In the genomic region with DNA sequence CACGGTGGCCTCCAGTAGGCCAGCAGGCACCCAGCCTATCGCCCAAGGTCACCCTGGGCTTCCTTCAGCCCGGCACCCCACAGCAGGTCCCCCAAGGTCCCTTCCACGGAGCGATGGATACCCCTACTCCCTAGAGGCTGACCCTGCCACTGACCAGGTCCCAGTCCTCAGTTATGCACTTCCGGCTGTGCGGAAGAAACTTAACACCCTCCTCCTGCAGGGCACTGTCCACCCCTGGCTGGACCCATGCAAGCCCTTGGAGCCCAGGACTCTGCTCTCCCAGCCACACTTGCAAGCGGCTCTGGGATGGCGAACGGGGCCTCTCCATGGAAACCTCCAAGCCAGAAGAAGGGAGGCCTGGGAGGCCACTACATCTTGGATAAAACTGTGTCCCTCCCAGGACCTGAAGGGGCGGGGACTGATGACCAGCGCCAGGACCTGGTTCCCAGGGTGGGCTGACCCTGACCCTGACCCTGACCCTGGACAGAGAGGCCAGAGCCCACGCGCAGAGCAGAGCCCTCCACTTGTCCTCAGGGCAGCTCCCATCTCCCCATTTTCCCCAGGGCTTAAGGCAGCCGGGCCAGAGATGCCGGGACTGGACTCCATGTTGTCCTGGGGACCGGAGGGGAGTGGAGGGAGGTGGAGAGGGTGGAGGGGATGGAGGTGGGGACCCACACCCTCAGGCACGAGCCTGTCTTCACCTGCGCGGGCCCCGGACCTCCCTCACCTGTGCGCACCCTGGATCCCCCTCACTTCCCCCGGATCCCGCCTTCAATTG, we compare ENCODE assay signal across 8 cellular contexts. TPM values are rescaled to one million over a fixed set of nuclear protein-coding genes. Genes with fewer than 3 reads are reported as not detected.
DNase-seq lines count a peak whose midpoint lies in the region; ATAC-seq and TF ChIP-seq lines count a peak whose summit lies in the region.

No MANE protein-coding gene starts in this region.

- peaks cover 20% of the 10 kb centered on the region for H3K27me3 Mint-ChIP-seq in H9 (ENCODE audit: low read depth)

- H3K4me1 ChIP-seq in H9 (ENCODE audit: insufficient read depth, low read length) (no peaks in the 10 kb centered on the region; the same call in 1 of the 2 replicates), right cardiac atrium (ENCODE audit: control insufficient read depth, insufficient read depth, low read length) (peaks cover 2% of the 10 kb centered on the region)

- no peaks in the 10 kb centered on the region for H3K9me3 ChIP-seq in H9 (ENCODE audit: control insufficient read depth, low read depth, low read length)
- H3K9me3 ChIP-seq in WERI-Rb-1 (ENCODE audit: severe bottlenecking) = peaks cover 4% of the 10 kb centered on the region
- no peaks in the 10 kb centered on the region for H3K9me3 ChIP-seq in right cardiac atrium (ENCODE audit: control insufficient read depth, low read length)

- H3K4me1 Mint-ChIP-seq in H9 = peaks cover 15% of the 10 kb centered on the region in 2 experiments

- H3K9ac ChIP-seq in H9 (ENCODE audit: extremely low read depth, insufficient read length, low read length) = peak overlapping the region; percentile 9

- no peak overlapping the region for H3K18ac ChIP-seq in H9 (ENCODE audit: insufficient read length, low read depth, low read length)

- H3K79me2 ChIP-seq in H9 (ENCODE audit: insufficient read depth, low read length) = no peaks in the 10 kb centered on the region

- no peak overlapping the region for H3K27ac Mint-ChIP-seq in H9

- peak overlapping the region; percentile 80 for H3K4me2 ChIP-seq in H9 (ENCODE audit: insufficient read depth, insufficient read length, low read length)

- H2AFZ ChIP-seq in H9 (ENCODE audit: low read length) = no peak overlapping the region

- no peak overlapping the region for H2BK20ac ChIP-seq in H9 (ENCODE audit: low read depth, low read length, poor library complexity, severe bottlenecking)

- peaks cover 4 to 17% (median 13%) of the 10 kb centered on the region in 3 experiments for H3K36me3 Mint-ChIP-seq in H9 (ENCODE audit: insufficient read depth in 1 of 3, low read depth in 3 of 3)

- peak; percentile 2 to 4 for ATAC-seq in right cardiac atrium
- no peak for ATAC-seq in activated CD4-positive, CD25-positive, alpha-beta regulatory T cell treated with anti-CD3 and anti-CD28 coated beads, Interleukin-2, amount 50 U/mL, for 24 hours

- no peak overlapping the region for H2BK120ac ChIP-seq in H9 (ENCODE audit: low read depth, low read length, poor library complexity, severe bottlenecking)

- peaks cover 14% of the 10 kb centered on the region for H3K23me2 ChIP-seq in H9 (ENCODE audit: insufficient read length, low read depth, low read length, poor library complexity, severe bottlenecking)

- intact Hi-C loops in right cardiac atrium (cut with DNase I) = no loop called here

- H2BK5ac ChIP-seq in H9 (ENCODE audit: insufficient read length, low read length) = no peak overlapping the region

- H4K5ac ChIP-seq in H9 (ENCODE audit: insufficient read length, low read depth, low read length) = no peak overlapping the region

- H3T11ph ChIP-seq in H9 (ENCODE audit: low read length) = no peak overlapping the region

- H3K27ac ChIP-seq in H9 (ENCODE audit: insufficient read length, low read depth, low read length) = no peak overlapping the region
- H3K27ac ChIP-seq in WERI-Rb-1 = peak overlapping the region; percentile 76
- no peak overlapping the region for H3K27ac ChIP-seq in right cardiac atrium (ENCODE audit: low read length)
- peak overlapping the region in 19 of 21 experiments; percentile 7 to 86 (median 63) for H3K27ac ChIP-seq in skin epidermis

- TF ChIP-seq CTCF in H9 (conservative IDR thresholded peaks at IDR 0.05) (no peak), WERI-Rb-1 (IDR thresholded peaks at IDR 0.05; ENCODE audit: low read depth, low read length) (no peak)

- no peak overlapping the region; the same call in 1 of the 2 replicates for H3K14ac ChIP-seq in H9 (ENCODE audit: insufficient read depth, low read length)

- no peak overlapping the region for H3K4ac ChIP-seq in H9 (ENCODE audit: low read depth, low read length)

- no peak overlapping the region for H2BK15ac ChIP-seq in H9 (ENCODE audit: low read depth, low read length)

- H4K20me1 ChIP-seq in H9 (ENCODE audit: control insufficient read depth, insufficient read depth, insufficient read length) = no peaks in the 10 kb centered on the region

- peak overlapping the region; percentile 69 to 83 for H3K4me3 Mint-ChIP-seq in H9

- H3K56ac ChIP-seq in H9 (ENCODE audit: insufficient read length, low read depth, low read length) = no peak overlapping the region

- peak overlapping the region; percentile 94 for H3K4me3 ChIP-seq in WERI-Rb-1 (ENCODE audit: low read depth, low read length)
- H3K4me3 ChIP-seq in right cardiac atrium (ENCODE audit: low read length) = peak overlapping the region; percentile 72
- H3K4me3 ChIP-seq in skin epidermis = peak overlapping the region; percentile 73 to 87 (median 81)

- no peak overlapping the region for H4K91ac ChIP-seq in H9 (ENCODE audit: insufficient read length, low read depth, low read length)

- H2BK12ac ChIP-seq in H9 (ENCODE audit: insufficient read length, low read depth, low read length) = no peak overlapping the region

- no peak overlapping the region for H3K23ac ChIP-seq in H9 (ENCODE audit: insufficient read length, low read depth, low read length)

- peaks cover 43% of the 10 kb centered on the region for H3K36me3 ChIP-seq in WERI-Rb-1

- DNase-seq in H9 = no peak
- DNase-seq in WERI-Rb-1 = no peak
- DNase-seq in right cardiac atrium = peak; percentile 25 to 64 (median 33)
- no peak for DNase-seq in NCI-H2029 (lab: John Stamatoyannopoulos, UW)
- DNase-seq in UCSD-AML1 (lab: John Stamatoyannopoulos, UW; ENCODE audit: unreplicated experiment) = no peak
- no peak for DNase-seq in effector CD8-positive, alpha-beta T cell (lab: John Stamatoyannopoulos, UW)

- WGBS in H9 (ENCODE audit: extremely low coverage, insufficient read length, low lambda C conversion rate) = no CpG with 5 or more reads among the region's 24 CpGs
- WGBS in right cardiac atrium = 19% methylated on average over 24 of the region's 24 CpGs

- no peak overlapping the region for H2AK5ac ChIP-seq in H9 (ENCODE audit: insufficient read length, low read length)

- H4K8ac ChIP-seq in H9 (replicated peaks; ENCODE audit: insufficient read length, low read depth, low read length) = no peak overlapping the region

- H3K9me3 Mint-ChIP-seq in H9 = no peaks in the 10 kb centered on the region; a peak in 1 of 5 replicates

- H3K27me3 ChIP-seq in H9 (ENCODE audit: insufficient read depth, low read length) (no peaks in the 10 kb centered on the region), WERI-Rb-1 (ENCODE audit: insufficient read depth, low read depth, severe bottlenecking) (no peaks in the 10 kb centered on the region), right cardiac atrium (ENCODE audit: control insufficient read depth, insufficient read depth) (no peaks in the 10 kb centered on the region)

- H3K79me1 ChIP-seq in H9 (ENCODE audit: insufficient read depth, low read depth, low read length, poor library complexity, severe bottlenecking) = peaks cover 6% of the 10 kb centered on the region

RNA-seq across cellular contexts. Expression of gene CEP131, which starts 0.7 kb away (rescaled TPM):
- total RNA-seq in H9 (2021) (16.3 and 16.5 TPM in 2 replicates), right cardiac atrium (1 to 10 TPM; 4.6 to 5.9 (median 5.2) TPM)
- 7.4 TPM for polyA plus RNA-seq in right cardiac atrium

RNA-seq across cellular contexts. Expression of gene TEPSIN, which starts 16.8 kb away (rescaled TPM):
- total RNA-seq in H9 (2021) = 36.2 and 38.8 TPM in 2 replicates
- total RNA-seq in right cardiac atrium = 10 to 100 TPM; 12.5 to 17.7 (median 14.2) TPM
- polyA plus RNA-seq in right cardiac atrium = 12.6 TPM

RNA-seq across cellular contexts. Expression of gene NDUFAF8, which starts 17.1 kb away (rescaled TPM):
- total RNA-seq in H9 (2021) (53.1 and 60.1 TPM in 2 replicates), right cardiac atrium (10 to 100 TPM; 51.5 to 75.4 (median 62.5) TPM)
- polyA plus RNA-seq in right cardiac atrium = 55.0 TPM

RNA-seq across cellular contexts. Expression of gene AATK, which starts 56.0 kb away (rescaled TPM):
- total RNA-seq in H9 (2021) (2.3 and 2.4 TPM in 2 replicates), right cardiac atrium (10 to 100 TPM in 3 of 4 donors, 1 to 10 TPM in 1; 8.6 to 15.4 (median 12.6) TPM)
- polyA plus RNA-seq in right cardiac atrium = 10.4 TPM

RNA-seq across cellular contexts. Expression of gene PVALEF, which starts 56.7 kb away (rescaled TPM):
- total RNA-seq in H9 (2021) (not detected in 2 replicates), right cardiac atrium (not detected)
- not detected for polyA plus RNA-seq in right cardiac atrium

Comparison
In these comparisons a context has a peak if more than half of its experiments do, and no peak if none do; other contexts are left out.
1. DNase-seq: peak in right cardiac atrium (3 of 3); none in H9 (single experiment), WERI-Rb-1 (single experiment), NCI-H2029 (single experiment), UCSD-AML1 (single experiment) and effector CD8-positive, alpha-beta T cell (single experiment).
2. H3K27ac ChIP-seq: peak in WERI-Rb-1 (single experiment) and skin epidermis (19 of 21); none in H9 (single experiment) and right cardiac atrium (single experiment).
3. ATAC-seq: peak in right cardiac atrium (2 of 2); none in activated CD4-positive, CD25-positive, alpha-beta regulatory T cell treated with anti-CD3 and anti-CD28 coated beads, Interleukin-2, amount 50 U/mL, for 24 hours (0 of 2).
4. Peak in every context shown above with its lines, with median percentiles within 50 percentile points of each other: H3K4me3 ChIP-seq.